17 cellular contexts compared by ENCODE assay signal in the genomic region with DNA sequence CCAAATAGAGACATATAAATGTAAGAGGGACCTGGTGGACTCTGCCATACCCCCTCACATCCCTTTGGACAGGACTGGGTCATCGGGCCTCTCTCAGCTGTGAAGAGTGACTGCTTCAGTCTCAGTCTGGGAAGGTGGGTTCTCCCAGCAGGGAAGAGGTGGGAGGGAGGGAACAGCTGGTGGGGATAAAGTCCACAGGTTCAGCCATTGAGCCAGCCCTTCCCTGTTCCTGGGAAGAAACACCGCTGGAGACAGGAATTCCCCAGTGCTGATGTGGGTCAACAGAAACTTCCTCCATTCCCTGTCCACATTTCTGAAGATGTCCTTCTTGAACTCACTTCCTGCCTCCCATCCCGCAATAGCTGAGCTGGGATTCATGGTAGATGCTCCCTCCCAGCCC.
A peak's percentile ranks its signal among the peaks of the same experiment; 100 is the strongest.
DNase-seq lines count a peak whose midpoint lies in the region; FAIRE-seq and TF ChIP-seq lines count a peak whose summit lies in the region.
"Had no signal": no experiment of that assay in that cellular context is flagged by ENCODE, and none has a peak within 500 bp of the region (broad histone marks: within the 10 kb centered on the region; RNA-seq: fewer than 3 reads in every experiment).

No MANE protein-coding gene starts in this region.

- peaks cover 5% of the 10 kb centered on the region for H3K27me3 Mint-ChIP-seq in nephron (ENCODE audit: low read depth)
- H3K27me3 Mint-ChIP-seq in nephron progenitor cell (ENCODE audit: low read depth, poor library complexity) = peaks cover 4% of the 10 kb centered on the region
- H3K27me3 Mint-ChIP-seq: CD4-positive, alpha-beta T cell had no signal

- H3K36me3 Mint-ChIP-seq in nephron (ENCODE audit: low read depth) = no peaks in the 10 kb centered on the region
- no peaks in the 10 kb centered on the region for H3K36me3 Mint-ChIP-seq in nephron progenitor cell (ENCODE audit: low read depth)

- FAIRE-seq in RCC 7860 (lab: Jason Lieb, UNC) = no peak
- FAIRE-seq: A204.1, G401.6, GM12891, H54 had no signal

- H3K27ac ChIP-seq in substantia nigra (ENCODE audit: low read depth, low read length, poor library complexity, severe bottlenecking) = no peak overlapping the region
- H3K27ac ChIP-seq: GM23248 had no signal

- H3K27ac Mint-ChIP-seq in nephron (peak overlapping the region; percentile 3 to 75 (median 24)), nephron progenitor cell (no peak overlapping the region)
- H3K27ac Mint-ChIP-seq: B cell; CD4-positive, alpha-beta T cell had no signal

- H3K4me1 Mint-ChIP-seq in nephron (peaks cover 32% of the 10 kb centered on the region), nephron progenitor cell (peaks cover 22% of the 10 kb centered on the region)
- H3K4me1 Mint-ChIP-seq: B cell had no signal

- H3K9me3 Mint-ChIP-seq in nephron (peaks cover 5% of the 10 kb centered on the region), nephron progenitor cell (no peaks in the 10 kb centered on the region)
- H3K9me3 Mint-ChIP-seq: CD4-positive, alpha-beta T cell had no signal

- in situ Hi-C loops in G401 (cut with HindIII; ENCODE audit: low sequenced_read_pairs) = no loop called here

- no peak overlapping the region for H3K4me3 Mint-ChIP-seq in nephron
- H3K4me3 Mint-ChIP-seq in nephron progenitor cell = no peak overlapping the region
- H3K4me3 Mint-ChIP-seq: B cell; CD4-positive, alpha-beta T cell had no signal

- TF ChIP-seq CTCF in nephron (IDR thresholded peaks at IDR 0.05; ENCODE audit: unreplicated experiment in 3 of 3) (no peak), nephron progenitor cell (IDR thresholded peaks at IDR 0.05) (no peak)

- DNase-seq in NCI-H69 (lab: John Stamatoyannopoulos, UW) (peak; percentile 39), RCC 7860 (ENCODE audit: low spot score) (peak; percentile 35), kidney tubule cell (ENCODE audit: low spot score) (peak; percentile 27), NCI-H345 (lab: John Stamatoyannopoulos, UW) (no peak), G401 (ENCODE audit: low spot score) (no peak), nephron progenitor cell (no peak), substantia nigra (lab: John Stamatoyannopoulos, UW) (no peak)
- DNase-seq: C1 segment of cervical spinal cord; CD4-positive, alpha-beta T cell; DMS79; GM23248 had no signal

Comparison
In these comparisons a context has a peak if more than half of its experiments do, and no peak if none do; other contexts are left out.
1. DNase-seq: peak in NCI-H69 (single experiment), RCC 7860 (single experiment) and kidney tubule cell (single experiment); none in NCI-H345 (single experiment), G401 (single experiment), nephron progenitor cell (single experiment) and substantia nigra (0 of 49).